20 cellular contexts compared by ENCODE assay signal in genomic region chr6:148855744-148856143, GRCh38.
DNase-seq lines count a peak whose midpoint lies in the region; ATAC-seq lines count a peak whose summit lies in the region.
"Had no signal": no experiment of that assay in that cellular context is flagged by ENCODE, and none has a peak within 500 bp of the region (broad histone marks: within the 10 kb centered on the region; RNA-seq: fewer than 3 reads in every experiment).

No MANE protein-coding gene starts in this region.

- no peak overlapping the region for H3K27ac Mint-ChIP-seq in activated T-cell treated with anti-CD3 and anti-CD28 coated beads, Interleukin-2, amount 50 U/mL, for 72 hours
- peak overlapping the region; percentile 14 for H3K27ac Mint-ChIP-seq in activated T-helper 17 cell treated with anti-CD3 and anti-CD28 coated beads, Interleukin-2, amount 50 U/mL, for 72 hours
- no peak overlapping the region for H3K27ac Mint-ChIP-seq in memory B cell
- H3K27ac Mint-ChIP-seq: CD4-positive, alpha-beta T cell had no signal

- no peak overlapping the region for H3K4me3 Mint-ChIP-seq in activated T-cell treated with anti-CD3 and anti-CD28 coated beads, Interleukin-2, amount 50 U/mL, for 72 hours
- H3K4me3 Mint-ChIP-seq in activated T-helper 17 cell treated with anti-CD3 and anti-CD28 coated beads, Interleukin-2, amount 50 U/mL, for 72 hours = peak overlapping the region; percentile 35
- no peak overlapping the region for H3K4me3 Mint-ChIP-seq in memory B cell
- H3K4me3 Mint-ChIP-seq: CD4-positive, alpha-beta T cell had no signal

- DNase-seq in activated T-cell treated with anti-CD3 and anti-CD28 coated beads, Interleukin-2, amount 50 U/mL, for 72 hours = no peak
- no peak for DNase-seq in activated T-cell treated with anti-CD3 and anti-CD28 coated beads, Interleukin-2, amount 50 U/mL, for 1 hour
- DNase-seq in memory B cell (ENCODE audit: low spot score in 2 of 2) = no peak
- DNase-seq in NCI-H526 (lab: John Stamatoyannopoulos, UW) = no peak
- DNase-seq: Caco-2; CD4-positive, alpha-beta T cell; DMS 273 treated with DMSO at 0.1 percent for 48 hours; DND-41; HCEC 1CT; KG1; MV-4-11; NCI-H1105 treated with DMSO at 0.1 percent for 48 hours; NCI-H187; NCI-H2107; NCI-H774; OCI-M1 had no signal

- no peaks in the 10 kb centered on the region for H3K36me3 Mint-ChIP-seq in activated T-cell treated with anti-CD3 and anti-CD28 coated beads, Interleukin-2, amount 50 U/mL, for 72 hours (ENCODE audit: insufficient read depth in 2 of 2)
- no peaks in the 10 kb centered on the region for H3K36me3 Mint-ChIP-seq in activated T-helper 17 cell treated with anti-CD3 and anti-CD28 coated beads, Interleukin-2, amount 50 U/mL, for 72 hours (ENCODE audit: low read depth)
- no peaks in the 10 kb centered on the region for H3K36me3 Mint-ChIP-seq in memory B cell

- ATAC-seq in activated T-cell treated with anti-CD3 and anti-CD28 coated beads, Interleukin-2, amount 50 U/mL, for 72 hours (replicated peaks in 1 of 2) = peak; percentile 37 to 87
- ATAC-seq in activated T-helper 17 cell treated with anti-CD3 and anti-CD28 coated beads, Interleukin-2, amount 50 U/mL, for 72 hours (replicated peaks) = peak; percentile 94
- ATAC-seq in memory B cell (ENCODE audit: low read depth) (peak; percentile 15), HG03196 (IDR thresholded peaks at IDR 0.05; ENCODE audit: unreplicated experiment) (no peak), GM21737 (IDR thresholded peaks at IDR 0.05; ENCODE audit: unreplicated experiment) (no peak)
- ATAC-seq: Right ventricle myocardium inferior had no signal

- peaks cover 5% of the 10 kb centered on the region for H3K4me1 Mint-ChIP-seq in activated T-cell treated with anti-CD3 and anti-CD28 coated beads, Interleukin-2, amount 50 U/mL, for 72 hours (ENCODE audit: low read depth)
- peaks cover 24% of the 10 kb centered on the region for H3K4me1 Mint-ChIP-seq in activated T-helper 17 cell treated with anti-CD3 and anti-CD28 coated beads, Interleukin-2, amount 50 U/mL, for 72 hours
- peaks cover 40% of the 10 kb centered on the region for H3K4me1 Mint-ChIP-seq in memory B cell

- H3K9me3 Mint-ChIP-seq in activated T-cell treated with anti-CD3 and anti-CD28 coated beads, Interleukin-2, amount 50 U/mL, for 72 hours = no peaks in the 10 kb centered on the region
- peaks cover 6% of the 10 kb centered on the region for H3K9me3 Mint-ChIP-seq in activated T-helper 17 cell treated with anti-CD3 and anti-CD28 coated beads, Interleukin-2, amount 50 U/mL, for 72 hours
- no peaks in the 10 kb centered on the region for H3K9me3 Mint-ChIP-seq in memory B cell

- H3K27me3 Mint-ChIP-seq in activated T-cell treated with anti-CD3 and anti-CD28 coated beads, Interleukin-2, amount 50 U/mL, for 72 hours (ENCODE audit: low read depth) = peaks cover 15% of the 10 kb centered on the region
- H3K27me3 Mint-ChIP-seq in activated T-helper 17 cell treated with anti-CD3 and anti-CD28 coated beads, Interleukin-2, amount 50 U/mL, for 72 hours = no peaks in the 10 kb centered on the region
- H3K27me3 Mint-ChIP-seq in memory B cell = no peaks in the 10 kb centered on the region
- H3K27me3 Mint-ChIP-seq: CD4-positive, alpha-beta T cell had no signal

Comparison
In these comparisons a context has a peak if more than half of its experiments do, and no peak if none do; other contexts are left out.
1. ATAC-seq: peak in activated T-cell treated with anti-CD3 and anti-CD28 coated beads, Interleukin-2, amount 50 U/mL, for 72 hours (2 of 2), activated T-helper 17 cell treated with anti-CD3 and anti-CD28 coated beads, Interleukin-2, amount 50 U/mL, for 72 hours (single experiment) and memory B cell (single experiment); none in HG03196 (single experiment) and GM21737 (single experiment).